1 cellular context compared by ENCODE assay signal in genomic region chr4:38964942-38965775, GRCh38.
TF ChIP-seq lines count a peak whose summit lies in the region.

No MANE protein-coding gene starts in this region.

TF ChIP-seq in SK-N-SH, 30 proteins besides CTCF, POLR2A, EP300 and RAD21 (continued from another document):
- TF ChIP-seq IRF3 (IDR thresholded peaks at IDR 0.05; ENCODE audit: low read depth, low read length) (no peak), GABPA (IDR thresholded peaks at IDR 0.05; ENCODE audit: low read depth) (no peak)
